27 cellular contexts compared by ENCODE assay signal in the genomic region with DNA sequence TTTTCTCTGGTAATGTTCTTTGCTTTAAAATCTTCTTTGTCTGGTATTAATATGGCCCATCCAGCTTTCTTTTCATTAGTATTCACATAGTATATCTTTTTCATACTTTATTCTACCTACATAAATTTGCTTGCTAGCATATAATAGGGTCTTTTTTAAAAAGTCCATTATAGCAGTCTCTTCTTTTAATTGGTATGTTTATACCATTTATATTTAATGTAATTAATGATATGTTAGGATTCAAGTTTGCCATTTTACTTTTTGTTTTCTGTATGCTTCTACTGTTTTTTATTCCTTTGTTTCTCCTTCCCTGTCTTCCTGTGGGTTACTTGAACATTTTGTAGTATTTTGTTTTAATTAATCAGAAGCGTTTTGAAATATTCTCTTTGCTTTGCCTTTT.
"Had no signal": no experiment of that assay in that cellular context is flagged by ENCODE, and none has a peak within 500 bp of the region (broad histone marks: within the 10 kb centered on the region; RNA-seq: fewer than 3 reads in every experiment).

No MANE protein-coding gene starts in this region.

- FAIRE-seq: colon, endometrium, frontal cortex had no signal

- H3K36me3 ChIP-seq: colonic mucosa, esophagus muscularis mucosa, esophagus squamous epithelium, gastrocnemius medialis, gastroesophageal sphincter, heart left ventricle, heart right ventricle had no signal

- H3K27me3 ChIP-seq: colonic mucosa, dorsolateral prefrontal cortex, esophagus muscularis mucosa, esophagus squamous epithelium, foreskin keratinocyte, gastrocnemius medialis, gastroesophageal sphincter, heart left ventricle, heart right ventricle had no signal

- H3K9me3 ChIP-seq: colonic mucosa, gastrocnemius medialis had no signal

- H3K27ac ChIP-seq: colonic mucosa, coronary artery, dorsolateral prefrontal cortex, epithelial cell of prostate, esophagus muscularis mucosa, esophagus squamous epithelium, foreskin keratinocyte, gastrocnemius medialis, gastroesophageal sphincter, heart left ventricle, heart right ventricle had no signal

- H3K4me1 ChIP-seq: colonic mucosa, esophagus muscularis mucosa, esophagus squamous epithelium, gastrocnemius medialis, gastroesophageal sphincter, heart left ventricle, heart right ventricle had no signal

- DNase-seq: colonic mucosa; cortex of kidney; dermis blood vessel endothelial cell; dorsolateral prefrontal cortex; effector CD4-positive, alpha-beta T cell; effector CD8-positive, alpha-beta T cell; effector memory CD4-positive, alpha-beta T cell; effector memory CD8-positive, alpha-beta T cell; endodermal cell; erythroblast; esophagus squamous epithelium; foreskin fibroblast; foreskin keratinocyte; foreskin melanocyte; gastrocnemius medialis; glutamatergic neuron; head of caudate nucleus; heart left ventricle; heart right ventricle had no signal

- H3K4me3 ChIP-seq: colonic mucosa, coronary artery, dorsolateral prefrontal cortex, esophagus muscularis mucosa, esophagus squamous epithelium, gastrocnemius medialis, gastroesophageal sphincter, heart left ventricle, heart right ventricle had no signal

- ATAC-seq: effector memory CD8-positive, alpha-beta T cell; esophagus mucosa; foreskin keratinocyte; gastrocnemius medialis; gastroesophageal sphincter; heart left ventricle; heart right ventricle had no signal
